8 cellular contexts compared by ENCODE assay signal in the genomic region with DNA sequence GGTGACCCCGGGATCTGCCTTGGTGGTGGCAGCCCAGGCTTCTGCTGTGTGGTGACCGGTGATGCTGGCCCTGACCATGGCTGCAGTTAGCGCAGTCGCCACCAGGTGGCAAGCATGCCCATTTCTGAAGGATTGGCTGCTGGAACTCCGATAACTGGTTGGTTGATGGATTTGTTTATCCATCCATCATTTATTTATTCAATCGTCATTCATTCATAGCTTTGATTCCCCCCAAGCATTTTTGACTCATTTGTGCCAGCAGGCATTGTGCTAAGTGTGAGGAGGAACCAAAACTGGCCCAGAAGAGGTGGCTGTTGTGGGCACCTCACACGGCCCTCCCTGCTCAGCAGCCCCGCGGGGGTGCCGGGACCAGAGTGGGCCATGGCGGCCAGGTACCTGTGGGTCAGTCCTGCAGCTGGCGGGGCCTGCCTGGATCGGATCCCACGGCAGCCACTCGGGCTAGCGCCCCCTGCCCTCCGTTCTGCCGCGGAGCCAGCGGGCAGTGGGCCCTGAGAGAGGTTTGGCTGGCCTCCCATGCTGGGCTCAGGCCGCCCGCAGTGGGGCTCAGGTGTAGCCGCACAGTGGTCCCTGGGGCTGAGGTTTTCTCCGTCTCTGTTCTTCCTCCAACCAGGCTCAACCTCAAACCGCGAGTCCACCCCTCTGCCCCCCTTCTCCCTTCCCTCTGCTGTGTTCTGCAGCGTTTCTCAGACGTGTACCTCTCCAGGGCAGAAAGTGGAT. TPM values are rescaled to one million over a fixed set of nuclear protein-coding genes. Genes with fewer than 3 reads are reported as not detected.
DNase-seq lines count a peak whose midpoint lies in the region; ATAC-seq and TF ChIP-seq lines count a peak whose summit lies in the region.

No MANE protein-coding gene starts in this region.

- TF ChIP-seq CTCF in AG04450 (IDR thresholded peaks at IDR 0.05; ENCODE audit: low read depth, low read length) = peak; percentile 90

- H3K27ac Mint-ChIP-seq in activated CD4-positive, alpha-beta memory T cell treated with anti-CD3 and anti-CD28 coated beads for 36 hours = no peak overlapping the region

- H3K36me3 Mint-ChIP-seq in activated CD4-positive, alpha-beta memory T cell treated with anti-CD3 and anti-CD28 coated beads for 36 hours = no peaks in the 10 kb centered on the region

- no peaks in the 10 kb centered on the region for H3K9me3 ChIP-seq in AG04450 (ENCODE audit: control insufficient read depth, insufficient read depth, low read length)
- H3K9me3 ChIP-seq in duodenal mucosa (ENCODE audit: control insufficient read depth in 1 of 2, low read length in 2 of 2) = peaks cover 5 to 8% of the 10 kb centered on the region in 2 donors

- CTCF ChIA-PET in AG04450 (lab: Charles Lee) = interaction anchor here (0.6 to 4.5 kb wide), 14 partner anchors 9 to 292 kb away, joined by 3 to 85 read pairs (median 6); no protein-coding TSS in a partner anchor
- CTCF ChIA-PET in activated CD4-positive, alpha-beta memory T cell treated with anti-CD3 and anti-CD28 coated beads for 36 hours (lab: Charles Lee) = interaction anchor here (0.6 to 10.5 kb wide), 13 partner anchors 8 to 1252 kb away, joined by 3 to 167 read pairs (median 3); a partner anchor contains a TSS

- POLR2A ChIA-PET in AG04450 (lab: Yijun Ruan, JAX) = interaction anchor here (0.6 to 3.5 kb wide), 4 partner anchors 19 to 350 kb away, joined by 3 to 16 read pairs (median 6); a partner anchor contains a TSS
- POLR2A ChIA-PET in activated CD4-positive, alpha-beta memory T cell treated with anti-CD3 and anti-CD28 coated beads for 36 hours (lab: Charles Lee) = no interaction called here

- peak overlapping the region; percentile 91 for H3K27ac ChIP-seq in AG04450 (ENCODE audit: low read depth, low read length)
- no peak overlapping the region for H3K27ac ChIP-seq in duodenal mucosa (ENCODE audit: low read depth, low read length)

- peaks cover 6% of the 10 kb centered on the region for H3K4me1 Mint-ChIP-seq in activated CD4-positive, alpha-beta memory T cell treated with anti-CD3 and anti-CD28 coated beads for 36 hours (ENCODE audit: low read depth)

- H3K27me3 Mint-ChIP-seq in activated CD4-positive, alpha-beta memory T cell treated with anti-CD3 and anti-CD28 coated beads for 36 hours = peaks cover 26% of the 10 kb centered on the region

- no peaks in the 10 kb centered on the region for H3K36me3 ChIP-seq in duodenal mucosa (ENCODE audit: control insufficient read depth in 1 of 2, insufficient read depth in 2 of 2, low read length in 2 of 2)

- DNase-seq in AG04450 (ENCODE audit: low read depth, low spot score) (no peak), GM19238 (ENCODE audit: insufficient read length, low spot score) (peak; percentile 62), NCI-H510A treated with DMSO at 0.1 percent for 48 hours (lab: John Stamatoyannopoulos, UW) (peak; percentile 65), lung microvascular endothelial cell (ENCODE audit: low read depth in 2 of 2) (peak; percentile 86 to 90)
- DNase-seq in activated CD4-positive, alpha-beta memory T cell treated with anti-CD3 and anti-CD28 coated beads for 36 hours = peak; percentile 87
- DNase-seq in stimulated activated CD4-positive, alpha-beta T cell treated with anti-CD3 and anti-CD28 coated beads, TNF-alpha, amount 100 ng/mL, for 48 hours (ENCODE audit: low read depth in 3 of 3) = peak; percentile 53 to 71 (median 68)

- peak overlapping the region; percentile 44 for H3K4me3 Mint-ChIP-seq in activated CD4-positive, alpha-beta memory T cell treated with anti-CD3 and anti-CD28 coated beads for 36 hours

- ATAC-seq in HG03571 (IDR thresholded peaks at IDR 0.05; ENCODE audit: unreplicated experiment) = no peak

- H3K4me3 ChIP-seq in AG04450 (ENCODE audit: low read depth, low read length) = peak overlapping the region; percentile 51
- peak overlapping the region; percentile 19 to 22 for H3K4me3 ChIP-seq in duodenal mucosa (ENCODE audit: low read depth in 1 of 2, low read length in 2 of 2)

- peaks cover 9 to 11% of the 10 kb centered on the region in 2 donors for H3K4me1 ChIP-seq in duodenal mucosa (ENCODE audit: control insufficient read depth in 1 of 2, insufficient read depth in 2 of 2, low read length in 2 of 2)

- H3K9me3 Mint-ChIP-seq in activated CD4-positive, alpha-beta memory T cell treated with anti-CD3 and anti-CD28 coated beads for 36 hours = no peaks in the 10 kb centered on the region

- intact Hi-C loops in activated CD4-positive, alpha-beta memory T cell treated with anti-CD3 and anti-CD28 coated beads for 36 hours (cut with micrococcal nuclease) = loop anchor here (1.0 kb wide), 2 partner anchors 29 to 60 kb away; a partner anchor contains a TSS

- H3K9ac ChIP-seq in duodenal mucosa (ENCODE audit: low read depth in 1 of 2, low read length in 2 of 2) = peak overlapping the region in 1 of 2 donors; percentile 22

- H3K27me3 ChIP-seq in AG04450 (ENCODE audit: control insufficient read depth, insufficient read depth, low read length) = no peaks in the 10 kb centered on the region
- peaks cover 0 to 3% of the 10 kb centered on the region in 2 donors for H3K27me3 ChIP-seq in duodenal mucosa (ENCODE audit: control insufficient read depth in 1 of 2, insufficient read depth in 2 of 2, low read length in 2 of 2)

RNA-seq across cellular contexts. Expression of a gene that starts 28.8 kb away (rescaled TPM):
- 39.9 and 62.4 TPM in 2 replicates for polyA plus RNA-seq in AG04450 (2011; rRNA removed)
- polyA minus RNA-seq in AG04450 (2011; rRNA and poly(A)+ RNA removed) = 101 and 116 TPM in 2 replicates
- 10 to 100 TPM; 15.8 to 17.6 TPM for total RNA-seq in activated CD4-positive, alpha-beta memory T cell treated with anti-CD3 and anti-CD28 coated beads for 36 hours
- 112 and 162 TPM in 2 replicates for total RNA-seq in lung microvascular endothelial cell

RNA-seq across cellular contexts. Expression of a gene that starts 32.0 kb away (rescaled TPM):
- not detected in 2 replicates for polyA plus RNA-seq in AG04450 (2011; rRNA removed)
- not detected in 2 replicates for polyA minus RNA-seq in AG04450 (2011; rRNA and poly(A)+ RNA removed)
- total RNA-seq in activated CD4-positive, alpha-beta memory T cell treated with anti-CD3 and anti-CD28 coated beads for 36 hours = not detected
- total RNA-seq in lung microvascular endothelial cell = not detected in 2 replicates

RNA-seq across cellular contexts. Expression of a gene that starts 58.1 kb away (rescaled TPM):
- 0.15 TPM in 1 of 2 replicates, not detected in the other for polyA plus RNA-seq in AG04450 (2011; rRNA removed)
- polyA minus RNA-seq in AG04450 (2011; rRNA and poly(A)+ RNA removed) = not detected in 2 replicates
- total RNA-seq in activated CD4-positive, alpha-beta memory T cell treated with anti-CD3 and anti-CD28 coated beads for 36 hours = under 1 TPM; 0.52 to 0.87 TPM
- total RNA-seq in lung microvascular endothelial cell = not detected in 2 replicates
